Comparison of ENCODE assay signal across 19 cellular contexts in the genomic region with DNA sequence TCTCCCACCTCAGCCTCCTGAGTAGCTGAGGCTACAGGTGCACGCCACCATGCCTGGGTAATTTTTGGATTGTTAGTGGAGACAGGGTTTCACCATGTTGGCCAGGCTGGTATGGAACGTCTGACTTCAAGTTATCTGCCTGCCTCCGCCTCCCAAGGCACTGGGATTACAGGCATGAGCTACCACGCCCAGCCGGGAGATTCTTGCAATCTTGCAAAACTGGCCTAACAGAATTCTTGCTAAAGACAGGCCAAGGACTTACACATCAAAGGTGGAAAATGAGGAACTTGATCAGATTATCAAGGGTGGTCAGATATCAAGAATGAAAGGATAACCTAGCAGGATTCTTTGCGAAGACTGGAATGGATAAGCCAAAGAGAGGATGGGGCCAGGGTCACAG.
"Had no signal": no experiment of that assay in that cellular context is flagged by ENCODE, and none has a peak within 500 bp of the region (broad histone marks: within the 10 kb centered on the region; RNA-seq: fewer than 3 reads in every experiment).

No MANE protein-coding gene starts in this region.

- ATAC-seq: gastroesophageal sphincter; left lobe of liver; natural killer cell treated with Interleukin-12 subunit alpha and Interleukin-12 subunit beta and Interleukin-15 and Interleukin-18, amount 100 ng/mL, for 72 hours; right cardiac atrium had no signal

- H3K27ac Mint-ChIP-seq: neural progenitor cell had no signal

- H3K4me3 Mint-ChIP-seq: natural killer cell treated with Interleukin-12 subunit alpha and Interleukin-12 subunit beta and Interleukin-15 and Interleukin-18, amount 100 ng/mL, for 72 hours; neural progenitor cell had no signal

- DNase-seq: effector memory CD4-positive, alpha-beta T cell; esophagus squamous epithelium; foreskin fibroblast; glutamatergic neuron; islet precursor cell; midbrain; nucleus accumbens; ovary; small intestine; stimulated activated CD4-positive, alpha-beta T cell treated with anti-CD3 and anti-CD28 coated beads, Interleukin-12 subunit alpha, Interleukin-12 subunit beta, amount 100 ng/mL, for 4 hours; stimulated activated naive CD4-positive, alpha-beta T cell; tibial artery had no signal

- H3K9me3 ChIP-seq: ovary had no signal

- H3K9me3 Mint-ChIP-seq: natural killer cell treated with Interleukin-12 subunit alpha and Interleukin-12 subunit beta and Interleukin-15 and Interleukin-18, amount 100 ng/mL, for 72 hours had no signal

- H2AFZ ChIP-seq: neural progenitor cell had no signal

- H3K27me3 ChIP-seq: esophagus squamous epithelium, gastroesophageal sphincter, neural progenitor cell, ovary, tibial artery had no signal

- H3K36me3 ChIP-seq: esophagus squamous epithelium, gastroesophageal sphincter, neural progenitor cell, ovary had no signal

- H3K4me3 ChIP-seq: coronary artery, esophagus squamous epithelium, gastroesophageal sphincter, neural progenitor cell, ovary, tibial artery had no signal

- H3K27ac ChIP-seq: coronary artery, epithelial cell of prostate, esophagus squamous epithelium, gastroesophageal sphincter, neural progenitor cell, ovary, tibial artery had no signal

- H3K4me1 ChIP-seq: gastroesophageal sphincter, neural progenitor cell, tibial artery had no signal

- H3K4me2 ChIP-seq: neural progenitor cell had no signal

- H3K27me3 Mint-ChIP-seq: natural killer cell treated with Interleukin-12 subunit alpha and Interleukin-12 subunit beta and Interleukin-15 and Interleukin-18, amount 100 ng/mL, for 72 hours had no signal

- H3K4me1 Mint-ChIP-seq: neural progenitor cell had no signal

- H3K36me3 Mint-ChIP-seq: natural killer cell treated with Interleukin-12 subunit alpha and Interleukin-12 subunit beta and Interleukin-15 and Interleukin-18, amount 100 ng/mL, for 72 hours had no signal
